In genomic region chrX:56764975-56765791, GRCh38 we compare ENCODE assay signal across 8 cellular contexts. TPM values are rescaled to one million over a fixed set of nuclear protein-coding genes. Genes with fewer than 3 reads are reported as not detected.
DNase-seq lines count a peak whose midpoint lies in the region; ATAC-seq and TF ChIP-seq lines count a peak whose summit lies in the region.

No MANE protein-coding gene starts in this region.

- TF ChIP-seq CTCF in CD4-positive, alpha-beta T cell (IDR thresholded peaks at IDR 0.05) = no peak

- CTCF ChIA-PET in CD4-positive, alpha-beta T cell (lab: Charles Lee) = interaction anchor here (0.6 to 1.1 kb wide), 4 partner anchors 39 to 760 kb away, joined by 3 read pairs; no protein-coding TSS in a partner anchor
- CTCF ChIA-PET in naive thymus-derived CD4-positive, alpha-beta T cell (lab: Charles Lee) = interaction anchor here (0.7 to 1.5 kb wide), 2 partner anchors 37 to 213 kb away, joined by 5 read pairs; no protein-coding TSS in a partner anchor

- no peaks in the 10 kb centered on the region for H3K9me3 ChIP-seq in CD4-positive, alpha-beta T cell (ENCODE audit: control insufficient read depth, low read length)
- no peaks in the 10 kb centered on the region for H3K9me3 ChIP-seq in naive thymus-derived CD4-positive, alpha-beta T cell (ENCODE audit: control insufficient read depth in 2 of 3, low read length in 3 of 3)

- ATAC-seq in CD4-positive, alpha-beta T cell (ENCODE audit: poor library complexity) = peak; percentile 42
- peak; percentile 38 for ATAC-seq in naive thymus-derived CD4-positive, alpha-beta T cell
- no peak for ATAC-seq in GM19023 (IDR thresholded peaks at IDR 0.05; ENCODE audit: unreplicated experiment)
- ATAC-seq in GM18502 (IDR thresholded peaks at IDR 0.05; ENCODE audit: poor library complexity, unreplicated experiment) = no peak

- intact Hi-C loops in CD4-positive, alpha-beta T cell (cut with DNase I, micrococcal nuclease) = no loop called here
- intact Hi-C loops in naive thymus-derived CD4-positive, alpha-beta T cell (cut with micrococcal nuclease) = no loop called here

- H3K9me3 Mint-ChIP-seq in CD4-positive, alpha-beta T cell = no peaks in the 10 kb centered on the region
- no peaks in the 10 kb centered on the region for H3K9me3 Mint-ChIP-seq in activated naive CD8-positive, alpha-beta T cell (ENCODE audit: low read depth)
- peaks cover 0 to 1% (median 0%) of the 10 kb centered on the region in 11 donors for H3K9me3 Mint-ChIP-seq in naive thymus-derived CD4-positive, alpha-beta T cell

- H3K4me3 Mint-ChIP-seq in CD4-positive, alpha-beta T cell = peak overlapping the region; percentile 71
- H3K4me3 Mint-ChIP-seq in activated naive CD8-positive, alpha-beta T cell = peak overlapping the region; percentile 80
- peak overlapping the region; percentile 75 to 96 (median 86) for H3K4me3 Mint-ChIP-seq in naive thymus-derived CD4-positive, alpha-beta T cell

- peaks cover 62% of the 10 kb centered on the region for H3K4me1 Mint-ChIP-seq in CD4-positive, alpha-beta T cell (ENCODE audit: low read depth)
- H3K4me1 Mint-ChIP-seq in activated naive CD8-positive, alpha-beta T cell (ENCODE audit: low read depth) = peaks cover 50% of the 10 kb centered on the region
- H3K4me1 Mint-ChIP-seq in naive thymus-derived CD4-positive, alpha-beta T cell = peaks cover 32 to 66% (median 54%) of the 10 kb centered on the region in 7 donors

- H3K27me3 ChIP-seq in CD4-positive, alpha-beta T cell (ENCODE audit: control insufficient read depth, insufficient read depth, low read length) = no peaks in the 10 kb centered on the region
- no peaks in the 10 kb centered on the region for H3K27me3 ChIP-seq in H7 (ENCODE audit: control insufficient read depth, insufficient read depth, low read length)
- no peaks in the 10 kb centered on the region for H3K27me3 ChIP-seq in naive thymus-derived CD4-positive, alpha-beta T cell (ENCODE audit: control insufficient read depth in 2 of 2, insufficient read depth in 2 of 2, low read length in 2 of 2)

- POLR2A ChIA-PET in CD4-positive, alpha-beta T cell (lab: Charles Lee) = interaction anchor here (0.6 to 1.8 kb wide), 4 partner anchors 16 to 894 kb away, joined by 3 to 5 read pairs (median 4); no protein-coding TSS in a partner anchor
- POLR2A ChIA-PET in naive thymus-derived CD4-positive, alpha-beta T cell (lab: Charles Lee) = interaction anchor here (0.6 to 0.7 kb wide), 4 partner anchors 9 to 1437 kb away, joined by 3 read pairs; no protein-coding TSS in a partner anchor

- H3K27me3 Mint-ChIP-seq in CD4-positive, alpha-beta T cell = no peaks in the 10 kb centered on the region
- H3K27me3 Mint-ChIP-seq in activated naive CD8-positive, alpha-beta T cell = no peaks in the 10 kb centered on the region
- no peaks in the 10 kb centered on the region for H3K27me3 Mint-ChIP-seq in naive thymus-derived CD4-positive, alpha-beta T cell

- peaks cover 19 to 40% of the 10 kb centered on the region in 2 donors for H3K4me1 ChIP-seq in naive thymus-derived CD4-positive, alpha-beta T cell (ENCODE audit: control insufficient read depth in 2 of 2, insufficient read depth in 2 of 2, low read length in 2 of 2)

- peak in 1 of 10 experiments; percentile 7 for DNase-seq in CD4-positive, alpha-beta T cell
- DNase-seq in H7 (peak; percentile 9), mesenteric fat pad (ENCODE audit: low spot score) (no peak)
- peak in 6 of 9 donors; percentile 36 to 58 (median 51) for DNase-seq in naive thymus-derived CD4-positive, alpha-beta T cell
- no peak for DNase-seq in stimulated activated naive CD4-positive, alpha-beta T cell (lab: John Stamatoyannopoulos, UW)

- H3K27ac Mint-ChIP-seq in CD4-positive, alpha-beta T cell = peak overlapping the region; percentile 90
- peak overlapping the region; percentile 97 for H3K27ac Mint-ChIP-seq in activated naive CD8-positive, alpha-beta T cell
- peak overlapping the region; percentile 90 to 99 (median 94) for H3K27ac Mint-ChIP-seq in naive thymus-derived CD4-positive, alpha-beta T cell

- peak overlapping the region; percentile 79 for H3K27ac ChIP-seq in CD4-positive, alpha-beta T cell (ENCODE audit: low read depth, low read length)
- H3K27ac ChIP-seq in naive thymus-derived CD4-positive, alpha-beta T cell (ENCODE audit: low read depth, low read length) = peak overlapping the region; percentile 82

- no peak overlapping the region for H3K4me3 ChIP-seq in H7 (ENCODE audit: insufficient read depth, low read depth, low read length)
- peak overlapping the region; percentile 37 for H3K4me3 ChIP-seq in naive thymus-derived CD4-positive, alpha-beta T cell (ENCODE audit: low read length)

- peaks cover 5% of the 10 kb centered on the region for H3K36me3 Mint-ChIP-seq in CD4-positive, alpha-beta T cell (ENCODE audit: low read depth)
- H3K36me3 Mint-ChIP-seq in activated naive CD8-positive, alpha-beta T cell = no peaks in the 10 kb centered on the region
- H3K36me3 Mint-ChIP-seq in naive thymus-derived CD4-positive, alpha-beta T cell = peaks cover 0 to 2% (median 0%) of the 10 kb centered on the region in 5 donors

- no peaks in the 10 kb centered on the region for H3K36me3 ChIP-seq in H7 (replicated peaks; ENCODE audit: control insufficient read depth, insufficient read depth, low read length)
- peaks cover 0 to 12% (median 0%) of the 10 kb centered on the region in 3 experiments for H3K36me3 ChIP-seq in naive thymus-derived CD4-positive, alpha-beta T cell (ENCODE audit: control insufficient read depth in 2 of 3, insufficient read depth in 3 of 3, low read length in 3 of 3)

RNA-seq across cellular contexts. Expression of gene NBDY, which starts 36.1 kb away (rescaled TPM):
- total RNA-seq in CD4-positive, alpha-beta T cell = 10 to 100 TPM; 25.0 to 28.3 TPM
- total RNA-seq in H7 (2014; rRNA removed; shearing (Covaris generic)) = 7.5 and 12.0 TPM in 2 replicates
- 10 to 100 TPM; 24.9 to 45.8 (median 31.7) TPM for total RNA-seq in naive thymus-derived CD4-positive, alpha-beta T cell
- polyA plus RNA-seq in naive thymus-derived CD4-positive, alpha-beta T cell = 10 to 100 TPM; 56.5 to 91.5 TPM
- total RNA-seq in mesenteric fat pad = 25.1 TPM

Comparison
In these comparisons a context has a peak if more than half of its experiments do, and no peak if none do; other contexts are left out.
1. ATAC-seq: peak in CD4-positive, alpha-beta T cell (single experiment) and naive thymus-derived CD4-positive, alpha-beta T cell (single experiment); none in GM19023 (single experiment) and GM18502 (single experiment).
2. DNase-seq: peak in H7 (single experiment) and naive thymus-derived CD4-positive, alpha-beta T cell (6 of 9); none in mesenteric fat pad (single experiment) and stimulated activated naive CD4-positive, alpha-beta T cell (0 of 6).
3. Peak in every context shown above with its lines, with median percentiles within 50 percentile points of each other: H3K27ac Mint-ChIP-seq and H3K4me3 Mint-ChIP-seq.